ENCODE assay signal across 12 cellular contexts in genomic region chr2:237486334-237486818, GRCh38. TPM values are rescaled to one million over a fixed set of nuclear protein-coding genes. Genes with fewer than 3 reads are reported as not detected.
DNase-seq lines count a peak whose midpoint lies in the region; ATAC-seq and TF ChIP-seq lines count a peak whose summit lies in the region.
"Had no signal": no experiment of that assay in that cellular context is flagged by ENCODE, and none has a peak within 500 bp of the region (broad histone marks: within the 10 kb centered on the region; RNA-seq: fewer than 3 reads in every experiment).

No MANE protein-coding gene starts in this region.

- H3K36me3 Mint-ChIP-seq in activated CD4-positive, alpha-beta memory T cell treated with anti-CD3 and anti-CD28 coated beads, Interleukin-2, amount 10 ng/mL, durations not matched to agents 7 days and 5 days (ENCODE audit: low read depth), result no peaks in the 10 kb centered on the region
- no peaks in the 10 kb centered on the region for H3K36me3 Mint-ChIP-seq in activated CD4-positive, alpha-beta memory T cell treated with anti-CD3 and anti-CD28 coated beads for 36 hours
- no peaks in the 10 kb centered on the region for H3K36me3 Mint-ChIP-seq in endodermal cell (ENCODE audit: low read depth)

- H3K27me3 Mint-ChIP-seq in activated CD4-positive, alpha-beta memory T cell treated with anti-CD3 and anti-CD28 coated beads, Interleukin-2, amount 10 ng/mL, durations not matched to agents 7 days and 5 days, result peaks cover 58% of the 10 kb centered on the region
- peaks cover 47% of the 10 kb centered on the region for H3K27me3 Mint-ChIP-seq in activated CD4-positive, alpha-beta memory T cell treated with anti-CD3 and anti-CD28 coated beads for 36 hours
- peaks cover 78% of the 10 kb centered on the region for H3K27me3 Mint-ChIP-seq in endodermal cell (ENCODE audit: insufficient read depth)

- H3K36me3 ChIP-seq in endodermal cell (ENCODE audit: control insufficient read depth, insufficient read depth, low read length) (no peaks in the 10 kb centered on the region), mucosa of stomach (ENCODE audit: control insufficient read depth, insufficient read depth, low read length) (peaks cover 13% of the 10 kb centered on the region), upper lobe of left lung (no peaks in the 10 kb centered on the region)

- H3K9me3 Mint-ChIP-seq in activated CD4-positive, alpha-beta memory T cell treated with anti-CD3 and anti-CD28 coated beads, Interleukin-2, amount 10 ng/mL, durations not matched to agents 7 days and 5 days, result peaks cover 7% of the 10 kb centered on the region
- H3K9me3 Mint-ChIP-seq in activated CD4-positive, alpha-beta memory T cell treated with anti-CD3 and anti-CD28 coated beads for 36 hours, result peaks cover 9% of the 10 kb centered on the region
- peaks cover 14% of the 10 kb centered on the region for H3K9me3 Mint-ChIP-seq in endodermal cell

- POLR2A ChIA-PET in activated CD4-positive, alpha-beta memory T cell treated with anti-CD3 and anti-CD28 coated beads, Interleukin-2, amount 10 ng/mL, durations not matched to agents 7 days and 5 days (lab: Charles Lee), result no interaction called here
- POLR2A ChIA-PET in activated CD4-positive, alpha-beta memory T cell treated with anti-CD3 and anti-CD28 coated beads for 36 hours (lab: Charles Lee), result no interaction called here

- no peak overlapping the region for H3K27ac Mint-ChIP-seq in activated CD4-positive, alpha-beta memory T cell treated with anti-CD3 and anti-CD28 coated beads, Interleukin-2, amount 10 ng/mL, durations not matched to agents 7 days and 5 days
- no peak overlapping the region for H3K27ac Mint-ChIP-seq in activated CD4-positive, alpha-beta memory T cell treated with anti-CD3 and anti-CD28 coated beads for 36 hours
- H3K27ac Mint-ChIP-seq in endodermal cell, result no peak overlapping the region

- no peak overlapping the region for H3K27ac ChIP-seq in endodermal cell (ENCODE audit: low read depth, low read length)
- peak overlapping the region; percentile 75 to 95 (median 84) for H3K27ac ChIP-seq in upper lobe of left lung

- H3K4me1 ChIP-seq in endodermal cell (ENCODE audit: control insufficient read depth, insufficient read depth, low read length) (peaks cover 5% of the 10 kb centered on the region), mucosa of stomach (ENCODE audit: control insufficient read depth, insufficient read depth, low read length) (peaks cover 57% of the 10 kb centered on the region), upper lobe of left lung (peaks cover 15 to 53% (median 31%) of the 10 kb centered on the region in 4 donors)

- ATAC-seq in upper lobe of left lung (ENCODE audit: low FRiP score in 2 of 2) (no peak), HG02763 (IDR thresholded peaks at IDR 0.05; ENCODE audit: unreplicated experiment) (no peak), GM18868 (IDR thresholded peaks at IDR 0.05; ENCODE audit: unreplicated experiment) (no peak)

- H3K9ac ChIP-seq in endodermal cell (ENCODE audit: extremely low read depth, low read length, poor library complexity, severe bottlenecking) (no peak overlapping the region), mucosa of stomach (ENCODE audit: low read length) (peak overlapping the region; percentile 98)

- no peak overlapping the region for H3K4me3 Mint-ChIP-seq in activated CD4-positive, alpha-beta memory T cell treated with anti-CD3 and anti-CD28 coated beads, Interleukin-2, amount 10 ng/mL, durations not matched to agents 7 days and 5 days
- no peak overlapping the region for H3K4me3 Mint-ChIP-seq in activated CD4-positive, alpha-beta memory T cell treated with anti-CD3 and anti-CD28 coated beads for 36 hours
- peak overlapping the region; percentile 59 for H3K4me3 Mint-ChIP-seq in endodermal cell

- peaks cover 9% of the 10 kb centered on the region for H3K9me3 ChIP-seq in endodermal cell (ENCODE audit: control insufficient read depth, low read length)
- H3K9me3 ChIP-seq in mucosa of stomach (ENCODE audit: control insufficient read depth, low read length), result no peaks in the 10 kb centered on the region
- H3K9me3 ChIP-seq in upper lobe of left lung, result peaks cover 1 to 7% (median 4%) of the 10 kb centered on the region in 4 donors

- intact Hi-C loops in activated CD4-positive, alpha-beta memory T cell treated with anti-CD3 and anti-CD28 coated beads for 36 hours (cut with micrococcal nuclease), result no loop called here

- 1% methylated on average over 28 to 36 of the region's 36 CpGs for WGBS in endodermal cell (ENCODE audit: insufficient coverage in 1 of 2, insufficient read length in 1 of 2), 2 experiments
- 4 to 8% methylated on average over 13 to 36 of the region's 36 CpGs for WGBS in upper lobe of left lung, 2 donors

- DNase-seq in activated CD4-positive, alpha-beta memory T cell treated with anti-CD3 and anti-CD28 coated beads, Interleukin-2, amount 10 ng/mL, durations not matched to agents 7 days and 5 days, result peak; percentile 1
- DNase-seq in activated CD4-positive, alpha-beta memory T cell treated with anti-CD3 and anti-CD28 coated beads for 36 hours, result no peak
- DNase-seq in endodermal cell (peak; percentile 62), upper lobe of left lung (peak; percentile 23 to 87)
- no peak for DNase-seq in activated CD4-positive, CD25-positive, alpha-beta regulatory T cell treated with anti-CD3 and anti-CD28 coated beads, Interleukin-2, amount 50 U/mL, for 72 hours
- DNase-seq: activated gamma-delta T cell, AML-193, hippocampal formation, NCI-H1092 treated with DMSO at 0.1 percent for 48 hours had no signal

- H3K27me3 ChIP-seq in endodermal cell (ENCODE audit: control insufficient read depth, insufficient read depth, low read length, poor library complexity, severe bottlenecking), result peaks cover 67% of the 10 kb centered on the region
- H3K27me3 ChIP-seq in mucosa of stomach (ENCODE audit: control insufficient read depth, insufficient read depth, low read length), result peaks cover 8% of the 10 kb centered on the region
- H3K27me3 ChIP-seq in upper lobe of left lung, result peaks cover 0 to 20% (median 5%) of the 10 kb centered on the region in 4 donors

- CTCF ChIA-PET in activated CD4-positive, alpha-beta memory T cell treated with anti-CD3 and anti-CD28 coated beads, Interleukin-2, amount 10 ng/mL, durations not matched to agents 7 days and 5 days (lab: Charles Lee), result interaction anchor here (1.3 kb wide), 1 partner anchor 27 kb away, joined by 3 read pairs; no protein-coding TSS in a partner anchor
- CTCF ChIA-PET in activated CD4-positive, alpha-beta memory T cell treated with anti-CD3 and anti-CD28 coated beads for 36 hours (lab: Charles Lee), result interaction anchor here (1.7 kb wide), 1 partner anchor 86 kb away, joined by 4 read pairs; no protein-coding TSS in a partner anchor

- TF ChIP-seq CTCF in endodermal cell (conservative IDR thresholded peaks at IDR 0.05), result no peak
- TF ChIP-seq CTCF in upper lobe of left lung (IDR thresholded peaks at IDR 0.05), result no peak

- H3K4me1 Mint-ChIP-seq in activated CD4-positive, alpha-beta memory T cell treated with anti-CD3 and anti-CD28 coated beads, Interleukin-2, amount 10 ng/mL, durations not matched to agents 7 days and 5 days, result no peaks in the 10 kb centered on the region
- H3K4me1 Mint-ChIP-seq in activated CD4-positive, alpha-beta memory T cell treated with anti-CD3 and anti-CD28 coated beads for 36 hours (ENCODE audit: low read depth), result no peaks in the 10 kb centered on the region
- peaks cover 19% of the 10 kb centered on the region for H3K4me1 Mint-ChIP-seq in endodermal cell

- no peak for TF ChIP-seq EP300 in upper lobe of left lung (IDR thresholded peaks at IDR 0.05)

- H3K4me3 ChIP-seq in endodermal cell (ENCODE audit: low read length) (peak overlapping the region; percentile 82), mucosa of stomach (ENCODE audit: low read length) (peak overlapping the region; percentile 94), upper lobe of left lung (peak overlapping the region; percentile 49 to 67 (median 58))

- no peak for TF ChIP-seq POLR2A in upper lobe of left lung (IDR thresholded peaks at IDR 0.05)

RNA-seq across cellular contexts. Expression of gene MLPH, which starts 0.7 kb away (rescaled TPM):
- total RNA-seq in activated CD4-positive, alpha-beta memory T cell treated with anti-CD3 and anti-CD28 coated beads, Interleukin-2, amount 10 ng/mL, durations not matched to agents 7 days and 5 days, result not detected
- not detected for total RNA-seq in activated CD4-positive, alpha-beta memory T cell treated with anti-CD3 and anti-CD28 coated beads for 36 hours
- total RNA-seq in endodermal cell (1 to 10 TPM in 1 of 2 donors, under 1 TPM in 1; 0.75 to 1.0 TPM), upper lobe of left lung (1,000 to 10,000 TPM in 1 of 6 donors, 100 to 1,000 TPM in 5; 289 to 1,452 (median 502) TPM)
- 1.1 TPM for polyA plus RNA-seq in endodermal cell (2013, experiment 1 of 2)
- polyA plus RNA-seq in endodermal cell (2013, experiment 2 of 2), result 0.58 TPM

Comparison
In these comparisons a context has a peak if more than half of its experiments do, and no peak if none do; other contexts are left out.
1. DNase-seq: peak in activated CD4-positive, alpha-beta memory T cell treated with anti-CD3 and anti-CD28 coated beads, Interleukin-2, amount 10 ng/mL, durations not matched to agents 7 days and 5 days (single experiment), endodermal cell (single experiment) and upper lobe of left lung (2 of 2); none in activated CD4-positive, alpha-beta memory T cell treated with anti-CD3 and anti-CD28 coated beads for 36 hours (single experiment) and activated CD4-positive, CD25-positive, alpha-beta regulatory T cell treated with anti-CD3 and anti-CD28 coated beads, Interleukin-2, amount 50 U/mL, for 72 hours (single experiment).
2. RNA of gene MLPH, which starts 0.7 kb away (total RNA-seq): 289 to 1,452 TPM in upper lobe of left lung; 0.75 to 1.0 TPM in endodermal cell, not detected in activated CD4-positive, alpha-beta memory T cell treated with anti-CD3 and anti-CD28 coated beads for 36 hours and not detected in activated CD4-positive, alpha-beta memory T cell treated with anti-CD3 and anti-CD28 coated beads, Interleukin-2, amount 10 ng/mL, durations not matched to agents 7 days and 5 days; every median in the first group is over 100 times any median in the second.
3. Peak in every context shown above with its lines, with median percentiles within 50 percentile points of each other: H3K4me3 ChIP-seq.